Comparison of ENCODE assay signal across 16 cellular contexts in genomic region chr6:128512296-128512695, GRCh38. TPM values are rescaled to one million over a fixed set of nuclear protein-coding genes. Genes with fewer than 3 reads are reported as not detected.
DNase-seq lines count a peak whose midpoint lies in the region; ATAC-seq and TF ChIP-seq lines count a peak whose summit lies in the region.
"Had no signal": no experiment of that assay in that cellular context is flagged by ENCODE, and none has a peak within 500 bp of the region (broad histone marks: within the 10 kb centered on the region; RNA-seq: fewer than 3 reads in every experiment).

No MANE protein-coding gene starts in this region.

- H3K4me3 ChIP-seq in LNCaP clone FGC (ENCODE audit: low read depth, low read length) (no peak overlapping the region), dorsolateral prefrontal cortex (no peak overlapping the region), smooth muscle cell (no peak overlapping the region)
- H3K4me3 ChIP-seq: PC-9 had no signal

- WGBS in smooth muscle cell (ENCODE audit: low lambda C conversion rate): 93% methylated on average over 2 of the region's 2 CpGs

- peaks cover 25% of the 10 kb centered on the region for H4K20me1 ChIP-seq in smooth muscle cell (ENCODE audit: low read depth)

- H3K27me3 ChIP-seq in dorsolateral prefrontal cortex (no peaks in the 10 kb centered on the region), smooth muscle cell (ENCODE audit: low read depth) (no peaks in the 10 kb centered on the region)
- H3K27me3 ChIP-seq: BE2C had no signal

- H3K9ac ChIP-seq in smooth muscle cell (ENCODE audit: low read depth): no peak overlapping the region

- intact Hi-C loops in dorsolateral prefrontal cortex (cut with DNase I): loop anchor here in 1 of 2 donors (10.0 kb wide), 1 partner anchor 177 kb away; no protein-coding TSS in a partner anchor

- peak overlapping the region in 47 of 59 donors; percentile 1 to 98 (median 79) for H3K27ac ChIP-seq in dorsolateral prefrontal cortex
- no peak overlapping the region for H3K27ac ChIP-seq in smooth muscle cell (ENCODE audit: low read depth)

- H3F3A ChIP-seq in smooth muscle cell (ENCODE audit: low read depth): peaks cover 7% of the 10 kb centered on the region

- ATAC-seq in GM21447 (IDR thresholded peaks at IDR 0.05; ENCODE audit: unreplicated experiment): no peak
- ATAC-seq in HG02870 (IDR thresholded peaks at IDR 0.05; ENCODE audit: unreplicated experiment): no peak

- H3K4me2 ChIP-seq in smooth muscle cell: peak overlapping the region; percentile 64

- no peak overlapping the region for H2AFZ ChIP-seq in smooth muscle cell (ENCODE audit: low read depth)
- H2AFZ ChIP-seq: PC-9 had no signal

- H3K4me1 ChIP-seq in smooth muscle cell (ENCODE audit: low read depth): peaks cover 35% of the 10 kb centered on the region

- peak; percentile 19 for DNase-seq in ELR (ENCODE audit: low read depth)
- DNase-seq in LNCaP clone FGC (ENCODE audit: low read depth): peak; percentile 71
- no peak for DNase-seq in dorsolateral prefrontal cortex
- no peak for DNase-seq in smooth muscle cell (lab: John Stamatoyannopoulos, UW; ENCODE audit: unreplicated experiment)
- DNase-seq in NCI-H1092 treated with DMSO at 0.1 percent for 48 hours (lab: John Stamatoyannopoulos, UW): no peak
- DNase-seq: BE2C; CD4-positive, alpha-beta T cell; GF-D8; MV-4-11; NCI-H1436 treated with DMSO at 0.1 percent for 48 hours; NCI-H2029 treated with DMSO at 0.1 percent for 48 hours; NCI-H510A treated with DMSO at 0.1 percent for 48 hours; NCI-H82 had no signal

- no peaks in the 10 kb centered on the region for H3K36me3 ChIP-seq in smooth muscle cell (ENCODE audit: low read depth)
- H3K36me3 ChIP-seq: BE2C had no signal

- peaks cover 83% of the 10 kb centered on the region for H3K79me2 ChIP-seq in smooth muscle cell (ENCODE audit: low read depth)

- H3K9me3 ChIP-seq in smooth muscle cell (replicated peaks; ENCODE audit: low read depth): no peaks in the 10 kb centered on the region
- H3K9me3 ChIP-seq: BE2C had no signal

- TF ChIP-seq CTCF in LNCaP clone FGC (IDR thresholded peaks at IDR 0.05; ENCODE audit: control insufficient read depth, extremely low read depth, insufficient read depth) (no peak), dorsolateral prefrontal cortex (IDR thresholded peaks at IDR 0.05 in 54 of 56, conservative IDR thresholded peaks at IDR 0.05 in 2 of 56; ENCODE audit: low read depth in 1 of 56, partially characterized antibody in 56 of 56) (no peak), smooth muscle cell (IDR thresholded peaks at IDR 0.05; ENCODE audit: borderline replicate concordance, insufficient read depth, poor library complexity, severe bottlenecking) (no peak)

RNA-seq across cellular contexts. Expression of gene PTPRK, which starts 8.1 kb away (rescaled TPM):
- total RNA-seq in dorsolateral prefrontal cortex (100 to 1,000 TPM in 114 of 120 experiments, 10 to 100 TPM in 6; 83.1 to 211 (median 136) TPM), smooth muscle cell (45.4 and 50.4 TPM in 2 replicates)
- 21.7 and 32.3 TPM in 2 replicates for polyA plus RNA-seq in smooth muscle cell

Comparison
In these comparisons a context has a peak if more than half of its experiments do, and no peak if none do; other contexts are left out.
1. DNase-seq: peak in ELR (single experiment) and LNCaP clone FGC (single experiment); none in dorsolateral prefrontal cortex (0 of 10), smooth muscle cell (single experiment) and NCI-H1092 treated with DMSO at 0.1 percent for 48 hours (single experiment).